In the genomic region with DNA sequence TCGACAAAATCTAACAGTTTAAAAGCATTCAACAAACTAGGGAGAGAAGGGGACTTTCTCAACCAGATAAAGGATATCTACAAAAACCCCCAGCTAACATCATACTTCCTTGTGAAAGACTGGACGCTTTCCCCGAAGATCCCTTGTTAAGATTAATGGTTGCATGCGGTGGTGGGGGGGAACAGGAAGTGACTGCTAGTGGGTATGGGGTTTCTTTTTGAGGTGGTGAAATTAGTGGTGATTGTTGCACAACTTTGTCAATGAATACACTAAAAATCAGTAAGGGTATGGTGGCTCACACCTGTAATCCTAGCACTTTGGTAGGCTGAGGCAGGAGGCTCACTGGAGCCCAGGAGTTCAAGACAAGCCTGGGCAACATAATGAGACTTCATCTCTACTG, we compare ENCODE assay signal across 9 cellular contexts. TPM values are rescaled to one million over a fixed set of nuclear protein-coding genes. Genes with fewer than 3 reads are reported as not detected.
A peak's percentile ranks its signal among the peaks of the same experiment; 100 is the strongest.
DNase-seq lines count a peak whose midpoint lies in the region; ATAC-seq and TF ChIP-seq lines count a peak whose summit lies in the region.
"Had no signal": no experiment of that assay in that cellular context is flagged by ENCODE, and none has a peak within 500 bp of the region (broad histone marks: within the 10 kb centered on the region; RNA-seq: fewer than 3 reads in every experiment).

No MANE protein-coding gene starts in this region.

- no peaks in the 10 kb centered on the region for H3K36me3 Mint-ChIP-seq in osteocyte (ENCODE audit: unreplicated experiment)

- TF ChIP-seq CTCF in lung (IDR thresholded peaks at IDR 0.05; ENCODE audit: control extremely low read depth, extremely low read depth) (no peak), osteocyte (IDR thresholded peaks at IDR 0.05) (no peak), coronary artery (IDR thresholded peaks at IDR 0.05) (no peak)

- H3K4me1 Mint-ChIP-seq in osteocyte (ENCODE audit: unreplicated experiment): no peaks in the 10 kb centered on the region

- ATAC-seq in lung (ENCODE audit: insufficient read depth, low FRiP score): no peak

- H3K27me3 ChIP-seq in lung (ENCODE audit: control insufficient read depth, insufficient read depth): no peaks in the 10 kb centered on the region
- H3K27me3 ChIP-seq: BLaER1 had no signal

- no peak overlapping the region for H3K4me3 Mint-ChIP-seq in osteocyte (ENCODE audit: unreplicated experiment)

- no peak overlapping the region for H3K27ac ChIP-seq in lung (ENCODE audit: low read depth in 1 of 2, low read length in 1 of 2)
- H3K27ac ChIP-seq in coronary artery: no peak overlapping the region
- H3K27ac ChIP-seq: BLaER1 had no signal

- H3K4me3 ChIP-seq in lung: no peak overlapping the region
- no peak overlapping the region for H3K4me3 ChIP-seq in coronary artery
- H3K4me3 ChIP-seq: BLaER1 had no signal

- DNase-seq in stimulated activated naive CD4-positive, alpha-beta T cell treated with Interleukin-2 at 50 U/mL for 16 hours (lab: John Stamatoyannopoulos, UW): peak; percentile 35
- DNase-seq in stimulated activated naive CD4-positive, alpha-beta T cell (lab: John Stamatoyannopoulos, UW): no peak
- peak in 2 of 3 experiments; percentile 11 to 33 for DNase-seq in activated CD8-positive, alpha-beta memory T cell treated with anti-CD3 and anti-CD28 coated beads for 48 hours (ENCODE audit: low read depth in 2 of 3, low spot score in 2 of 3)
- DNase-seq in lung (ENCODE audit: low spot score) (peak; percentile 37), osteocyte (ENCODE audit: extremely low spot score, unreplicated experiment) (no peak), epidermal melanocyte (ENCODE audit: insufficient read length, low spot score) (no peak), coronary artery (ENCODE audit: low spot score) (no peak), iPS-NIHi11 (ENCODE audit: low spot score) (no peak)

- peaks cover 4% of the 10 kb centered on the region for H3K9me3 Mint-ChIP-seq in osteocyte (ENCODE audit: unreplicated experiment)

- H3K9me3 ChIP-seq in lung (ENCODE audit: control insufficient read depth in 2 of 2, insufficient read depth in 1 of 2, low read length in 1 of 2): no peaks in the 10 kb centered on the region
- H3K9me3 ChIP-seq: BLaER1 had no signal

- no peak overlapping the region for H3K27ac Mint-ChIP-seq in osteocyte (ENCODE audit: unreplicated experiment)

- H3K36me3 ChIP-seq in lung (ENCODE audit: control insufficient read depth in 2 of 2, insufficient read depth in 2 of 2, low read length in 2 of 2): no peaks in the 10 kb centered on the region
- H3K36me3 ChIP-seq: BLaER1 had no signal

- whole genome bisulfite sequencing in lung, 2 donors: 10 to 14% methylated on average over 4 of the region's 4 CpGs

- peaks cover 3% of the 10 kb centered on the region for H3K27me3 Mint-ChIP-seq in osteocyte (ENCODE audit: unreplicated experiment)

- no peaks in the 10 kb centered on the region for H3K4me1 ChIP-seq in lung (ENCODE audit: control insufficient read depth in 2 of 2, insufficient read depth in 2 of 2, low read length in 2 of 2)

RNA-seq across cellular contexts. Expression of gene EYA3, which starts 26.9 kb away (rescaled TPM):
- total RNA-seq in lung: 10 to 100 TPM; 19.7 to 21.8 TPM
- polyA plus RNA-seq in lung: 1 to 10 TPM; 6.3 to 7.0 TPM
- total RNA-seq in osteocyte: 17.5 and 18.4 TPM in 2 replicates

Comparison
In these comparisons a context has a peak if more than half of its experiments do, and no peak if none do; other contexts are left out.
1. DNase-seq: peak in stimulated activated naive CD4-positive, alpha-beta T cell treated with Interleukin-2 at 50 U/mL for 16 hours (single experiment), activated CD8-positive, alpha-beta memory T cell treated with anti-CD3 and anti-CD28 coated beads for 48 hours (2 of 3) and lung (single experiment); none in stimulated activated naive CD4-positive, alpha-beta T cell (0 of 6), osteocyte (single experiment), epidermal melanocyte (single experiment), coronary artery (single experiment) and iPS-NIHi11 (single experiment).